In genomic region chr2:112692496-112692911, GRCh38 we compare ENCODE assay signal across 8 cellular contexts. TPM values are rescaled to one million over a fixed set of nuclear protein-coding genes. Genes with fewer than 3 reads are reported as not detected.
DNase-seq lines count a peak whose midpoint lies in the region; ATAC-seq and TF ChIP-seq lines count a peak whose summit lies in the region.

No MANE protein-coding gene starts in this region.

- no peak for TF ChIP-seq CTCF in tibial artery (IDR thresholded peaks at IDR 0.05)

- H3K27ac ChIP-seq in tibial artery = no peak overlapping the region

- no peaks in the 10 kb centered on the region for H3K36me3 ChIP-seq in tibial artery

- H3K4me1 Mint-ChIP-seq in activated naive CD8-positive, alpha-beta T cell treated with anti-CD3 and anti-CD28 coated beads, Interleukin-2, amount 10 ng/mL, durations not matched to agents 7 days and 5 days = peaks cover 23% of the 10 kb centered on the region

- peak; percentile 99 for DNase-seq in DMS53 treated with DMSO at 0.1 percent for 48 hours (lab: John Stamatoyannopoulos, UW; ENCODE audit: unreplicated experiment)
- peak; percentile 92 for DNase-seq in HS-27A (ENCODE audit: low read depth)
- DNase-seq in SHP77 treated with DMSO at 0.1 percent for 48 hours (lab: John Stamatoyannopoulos, UW) = peak; percentile 21
- peak; percentile 57 for DNase-seq in activated naive CD8-positive, alpha-beta T cell treated with anti-CD3 and anti-CD28 coated beads, Interleukin-2, amount 10 ng/mL, durations not matched to agents 7 days and 5 days
- peak; percentile 19 for DNase-seq in iPS DF 4.7 (ENCODE audit: extremely low read depth, low spot score)
- DNase-seq in stimulated activated CD4-positive, alpha-beta T cell treated with anti-CD3 and anti-CD28 coated beads, Interleukin-4, amount 100 ng/mL, for 48 hours (ENCODE audit: low read depth in 2 of 2) = peak; percentile 38 to 65
- no peak for DNase-seq in tibial artery

- peak overlapping the region; percentile 54 for H3K4me3 Mint-ChIP-seq in activated naive CD8-positive, alpha-beta T cell treated with anti-CD3 and anti-CD28 coated beads, Interleukin-2, amount 10 ng/mL, durations not matched to agents 7 days and 5 days

- H3K27me3 ChIP-seq in tibial artery = no peaks in the 10 kb centered on the region

- intact Hi-C loops in tibial artery (cut with DNase I; ENCODE audit: low total_unique reads) = loop anchor here (10.0 kb wide), 1 partner anchor 68 kb away; no protein-coding TSS in a partner anchor

- no peaks in the 10 kb centered on the region for H3K4me1 ChIP-seq in tibial artery

- H3K9me3 Mint-ChIP-seq in activated naive CD8-positive, alpha-beta T cell treated with anti-CD3 and anti-CD28 coated beads, Interleukin-2, amount 10 ng/mL, durations not matched to agents 7 days and 5 days = no peaks in the 10 kb centered on the region

- no peaks in the 10 kb centered on the region for H3K9me3 ChIP-seq in tibial artery

- H3K4me3 ChIP-seq in tibial artery = no peak overlapping the region

- peak overlapping the region; percentile 39 for H3K27ac Mint-ChIP-seq in activated naive CD8-positive, alpha-beta T cell treated with anti-CD3 and anti-CD28 coated beads, Interleukin-2, amount 10 ng/mL, durations not matched to agents 7 days and 5 days

- POLR2A ChIA-PET in activated naive CD8-positive, alpha-beta T cell treated with anti-CD3 and anti-CD28 coated beads, Interleukin-2, amount 10 ng/mL, durations not matched to agents 7 days and 5 days (lab: Charles Lee) = interaction anchor here (0.7 to 3.4 kb wide), 11 partner anchors 14 to 108 kb away, joined by 3 to 18 read pairs (median 4); partner anchors contain the start of genes CHCHD5 and SLC20A1

- peaks cover 21% of the 10 kb centered on the region for H3K27me3 Mint-ChIP-seq in activated naive CD8-positive, alpha-beta T cell treated with anti-CD3 and anti-CD28 coated beads, Interleukin-2, amount 10 ng/mL, durations not matched to agents 7 days and 5 days

- peak; percentile 90 for ATAC-seq in GM21423 (IDR thresholded peaks at IDR 0.05; ENCODE audit: unreplicated experiment)
- peak; percentile 88 for ATAC-seq in activated naive CD8-positive, alpha-beta T cell treated with anti-CD3 and anti-CD28 coated beads, Interleukin-2, amount 10 ng/mL, durations not matched to agents 7 days and 5 days (ENCODE audit: low read depth)

- no peaks in the 10 kb centered on the region for H3K36me3 Mint-ChIP-seq in activated naive CD8-positive, alpha-beta T cell treated with anti-CD3 and anti-CD28 coated beads, Interleukin-2, amount 10 ng/mL, durations not matched to agents 7 days and 5 days

RNA-seq across cellular contexts. Expression of gene NT5DC4, which starts 28.3 kb away (rescaled TPM):
- total RNA-seq in activated naive CD8-positive, alpha-beta T cell treated with anti-CD3 and anti-CD28 coated beads, Interleukin-2, amount 10 ng/mL, durations not matched to agents 7 days and 5 days = not detected

RNA-seq across cellular contexts. Expression of gene SLC20A1, which starts 46.8 kb away (rescaled TPM):
- 100 to 1,000 TPM; 105 to 113 TPM for total RNA-seq in activated naive CD8-positive, alpha-beta T cell treated with anti-CD3 and anti-CD28 coated beads, Interleukin-2, amount 10 ng/mL, durations not matched to agents 7 days and 5 days

Comparison
In these comparisons a context has a peak if more than half of its experiments do, and no peak if none do; other contexts are left out.
1. DNase-seq: peak in DMS53 treated with DMSO at 0.1 percent for 48 hours (single experiment), HS-27A (single experiment), SHP77 treated with DMSO at 0.1 percent for 48 hours (single experiment), activated naive CD8-positive, alpha-beta T cell treated with anti-CD3 and anti-CD28 coated beads, Interleukin-2, amount 10 ng/mL, durations not matched to agents 7 days and 5 days (single experiment), iPS DF 4.7 (single experiment) and stimulated activated CD4-positive, alpha-beta T cell treated with anti-CD3 and anti-CD28 coated beads, Interleukin-4, amount 100 ng/mL, for 48 hours (2 of 2); none in tibial artery (0 of 2).